Comparison of ENCODE assay signal across 11 cellular contexts in the genomic region with DNA sequence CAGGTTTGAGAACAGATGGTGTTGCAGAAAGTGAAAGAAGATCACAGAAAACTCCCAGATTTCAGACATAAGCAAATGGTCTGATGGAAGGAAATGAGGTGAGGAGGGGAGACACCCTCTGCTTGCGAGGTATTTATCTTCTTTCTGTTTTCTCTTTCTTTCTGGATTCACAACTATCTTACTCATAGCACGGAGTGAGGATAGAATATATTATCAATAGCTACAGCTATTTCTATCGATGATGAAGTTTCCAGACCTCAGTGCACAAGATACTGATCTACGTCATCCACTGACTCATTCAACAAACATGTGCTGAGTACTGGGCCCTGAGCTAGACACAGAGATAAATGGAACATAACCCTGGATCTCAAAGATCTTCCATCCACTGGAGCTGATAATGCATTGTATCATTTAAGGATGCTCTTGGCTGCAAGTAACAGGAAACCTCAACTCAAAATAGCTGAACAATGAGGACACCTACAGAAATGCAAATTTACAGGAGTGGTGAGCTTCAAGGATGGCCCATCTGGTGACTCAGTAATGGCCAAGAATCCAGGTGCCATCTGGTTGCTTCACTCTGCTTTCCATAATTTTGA. TPM values are rescaled to one million over a fixed set of nuclear protein-coding genes. Genes with fewer than 3 reads are reported as not detected.
DNase-seq lines count a peak whose midpoint lies in the region; ATAC-seq lines count a peak whose summit lies in the region.
"Had no signal": no experiment of that assay in that cellular context is flagged by ENCODE, and none has a peak within 500 bp of the region (broad histone marks: within the 10 kb centered on the region; RNA-seq: fewer than 3 reads in every experiment).

No MANE protein-coding gene starts in this region.

- no peak overlapping the region for H2BK15ac ChIP-seq in neuronal stem cell (ENCODE audit: low read length)

- no peaks in the 10 kb centered on the region for H3K27me3 ChIP-seq in neuronal stem cell (ENCODE audit: control insufficient read depth in 3 of 3, insufficient read depth in 3 of 3, low read depth in 1 of 3, low read length in 3 of 3)

- peaks cover 0 to 5% of the 10 kb centered on the region in 2 donors for H3K9me3 Mint-ChIP-seq in activated naive CD4-positive, alpha-beta T cell treated with anti-CD3 and anti-CD28 coated beads, Interleukin-2, amount 50 U/mL, for 72 hours
- no peaks in the 10 kb centered on the region for H3K9me3 Mint-ChIP-seq in stimulated activated naive CD8-positive, alpha-beta T cell treated with anti-CD3 and anti-CD28 coated beads, Interleukin-15, amount 100 ng/mL, for 72 hours
- H3K9me3 Mint-ChIP-seq: central memory CD8-positive, alpha-beta T cell had no signal

- H3K18ac ChIP-seq in neuronal stem cell (ENCODE audit: low read length): no peak overlapping the region

- no peaks in the 10 kb centered on the region for H3K36me3 Mint-ChIP-seq in activated naive CD4-positive, alpha-beta T cell treated with anti-CD3 and anti-CD28 coated beads, Interleukin-2, amount 50 U/mL, for 72 hours

- no peak overlapping the region for H3K23ac ChIP-seq in neuronal stem cell (ENCODE audit: low read depth, low read length, poor library complexity)

- H2BK12ac ChIP-seq in neuronal stem cell (ENCODE audit: low read length): no peak overlapping the region

- no peak overlapping the region for H4K8ac ChIP-seq in neuronal stem cell (ENCODE audit: low read depth, low read length)

- H3K4ac ChIP-seq in neuronal stem cell (ENCODE audit: low read length): no peak overlapping the region

- no peak overlapping the region for H2AK5ac ChIP-seq in neuronal stem cell (ENCODE audit: low read depth, low read length)

- peak; percentile 51 to 75 for ATAC-seq in activated naive CD4-positive, alpha-beta T cell treated with anti-CD3 and anti-CD28 coated beads, Interleukin-2, amount 50 U/mL, for 72 hours
- ATAC-seq in HG02588 (IDR thresholded peaks at IDR 0.05; ENCODE audit: unreplicated experiment) (peak; percentile 50), HG03575 (IDR thresholded peaks at IDR 0.05; ENCODE audit: extremely low read depth, insufficient number of reproducible peaks, low FRiP score, unreplicated experiment) (peak; percentile 24)
- peak; percentile 60 for ATAC-seq in stimulated activated naive CD8-positive, alpha-beta T cell treated with anti-CD3 and anti-CD28 coated beads, Interleukin-15, amount 100 ng/mL, for 72 hours

- H3K79me1 ChIP-seq in neuronal stem cell (ENCODE audit: low read depth, low read length): no peaks in the 10 kb centered on the region

- H3K4me2 ChIP-seq in neuronal stem cell (ENCODE audit: insufficient read depth, low read length, poor library complexity, severe bottlenecking): no peak overlapping the region

- H3K36me3 ChIP-seq in neuronal stem cell (replicated peaks in 1 of 2; ENCODE audit: control insufficient read depth in 2 of 2, insufficient read depth in 2 of 2, low read length in 2 of 2): no peaks in the 10 kb centered on the region

- peak overlapping the region in 1 of 2 donors; percentile 2 for H3K4me3 Mint-ChIP-seq in stimulated activated naive CD8-positive, alpha-beta T cell treated with anti-CD3 and anti-CD28 coated beads, Interleukin-15, amount 100 ng/mL, for 72 hours
- H3K4me3 Mint-ChIP-seq: central memory CD8-positive, alpha-beta T cell had no signal

- H4K91ac ChIP-seq in neuronal stem cell (ENCODE audit: low read depth, low read length, poor library complexity): no peak overlapping the region

- no peak overlapping the region for H3K27ac Mint-ChIP-seq in activated naive CD4-positive, alpha-beta T cell treated with anti-CD3 and anti-CD28 coated beads, Interleukin-2, amount 50 U/mL, for 72 hours
- H3K27ac Mint-ChIP-seq in stimulated activated naive CD8-positive, alpha-beta T cell treated with anti-CD3 and anti-CD28 coated beads, Interleukin-15, amount 100 ng/mL, for 72 hours: no peak overlapping the region

- peaks cover 66% of the 10 kb centered on the region for H3K4me1 Mint-ChIP-seq in stimulated activated naive CD8-positive, alpha-beta T cell treated with anti-CD3 and anti-CD28 coated beads, Interleukin-15, amount 100 ng/mL, for 72 hours
- H3K4me1 Mint-ChIP-seq: central memory CD8-positive, alpha-beta T cell had no signal

- no peak overlapping the region for H2BK120ac ChIP-seq in neuronal stem cell (ENCODE audit: low read depth, low read length)

- H3K27me3 Mint-ChIP-seq in stimulated activated naive CD8-positive, alpha-beta T cell treated with anti-CD3 and anti-CD28 coated beads, Interleukin-15, amount 100 ng/mL, for 72 hours: no peaks in the 10 kb centered on the region
- H3K27me3 Mint-ChIP-seq: central memory CD8-positive, alpha-beta T cell had no signal

- no peak overlapping the region for H2AFZ ChIP-seq in neuronal stem cell (ENCODE audit: low read length)

- H3K4me1 ChIP-seq in neuronal stem cell (ENCODE audit: control insufficient read depth in 2 of 2, insufficient read depth in 1 of 2, low read depth in 1 of 2, low read length in 2 of 2): no peaks in the 10 kb centered on the region

- no peak overlapping the region for H3K14ac ChIP-seq in neuronal stem cell (ENCODE audit: low read length)

- no peak overlapping the region for H3K27ac ChIP-seq in neuronal stem cell (replicated peaks; ENCODE audit: low read length)
- H3K27ac ChIP-seq: C4-2B, VCaP had no signal

- WGBS in neuronal stem cell (ENCODE audit: extremely low coverage in 2 of 2, insufficient read length in 2 of 2, insufficient replicate concordance in 1 of 2), 2 donors: no CpG with 5 or more reads among the region's 4 CpGs

- no peak overlapping the region for H2BK5ac ChIP-seq in neuronal stem cell (ENCODE audit: low read length)

- H3K4me3 ChIP-seq in neuronal stem cell (ENCODE audit: low read length in 2 of 2): no peak overlapping the region

- DNase-seq in activated naive CD4-positive, alpha-beta T cell treated with anti-CD3 and anti-CD28 coated beads, Interleukin-2, amount 50 U/mL, for 72 hours (ENCODE audit: low spot score in 2 of 2): no peak
- no peak for DNase-seq in activated naive CD4-positive, alpha-beta T cell (lab: John Stamatoyannopoulos, UW)
- no peak for DNase-seq in stimulated activated naive CD8-positive, alpha-beta T cell treated with anti-CD3 and anti-CD28 coated beads, Interleukin-15, amount 100 ng/mL, for 72 hours
- DNase-seq in neuronal stem cell (ENCODE audit: low spot score) (no peak), NAMALWA (ENCODE audit: low spot score) (no peak)
- DNase-seq in activated CD8-positive, alpha-beta memory T cell treated with anti-CD3 and anti-CD28 coated beads for 24 hours: no peak

- no peak overlapping the region for H3K9ac ChIP-seq in neuronal stem cell (ENCODE audit: low read depth, low read length, poor library complexity)

- H3K9me3 ChIP-seq in neuronal stem cell (replicated peaks in 1 of 2; ENCODE audit: control insufficient read depth in 2 of 2, insufficient read depth in 1 of 2, low read depth in 1 of 2, low read length in 2 of 2): no peaks in the 10 kb centered on the region

RNA-seq across cellular contexts. Expression of a gene that starts 21.2 kb away (rescaled TPM):
- total RNA-seq in activated naive CD4-positive, alpha-beta T cell treated with anti-CD3 and anti-CD28 coated beads, Interleukin-2, amount 50 U/mL, for 72 hours: 1 to 10 TPM in 1 of 2 donors, under 1 TPM in 1; 0.52 to 1.2 TPM
- polyA plus RNA-seq in neuronal stem cell (2013, experiment 1 of 2): 0.06 TPM
- polyA plus RNA-seq in neuronal stem cell (2013, experiment 2 of 2): 0.17 TPM
